Comparison of ENCODE assay signal across 18 cellular contexts in the genomic region with DNA sequence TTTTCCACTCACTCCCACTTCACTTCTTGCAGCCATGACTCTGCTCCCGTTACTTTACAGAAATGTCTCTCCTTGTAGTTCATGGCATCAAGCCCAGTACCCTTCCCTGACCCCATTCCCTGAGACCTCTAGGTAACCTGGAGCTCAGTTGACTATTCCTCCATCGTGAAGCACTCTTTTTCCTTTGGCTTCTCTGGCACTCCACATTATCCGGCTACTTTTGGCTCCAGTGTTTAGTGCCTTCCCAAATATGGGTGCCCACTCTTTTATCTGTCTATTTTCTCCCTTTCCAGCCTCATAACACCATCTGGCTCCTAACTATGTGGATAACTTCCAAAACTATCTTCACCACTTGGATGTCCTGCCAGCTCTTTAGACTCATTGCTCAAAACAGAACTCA.
"Had no signal": no experiment of that assay in that cellular context is flagged by ENCODE, and none has a peak within 500 bp of the region (broad histone marks: within the 10 kb centered on the region; RNA-seq: fewer than 3 reads in every experiment).

No MANE protein-coding gene starts in this region.

- H3K4me1 ChIP-seq: upper lobe of left lung had no signal

- H3K4me3 ChIP-seq: coronary artery, skin epidermis, suprapubic skin, upper lobe of left lung had no signal

- ATAC-seq: activated CD4-positive, alpha-beta T cell treated with anti-CD3 and anti-CD28 coated beads for 36 hours; activated CD8-positive, alpha-beta memory T cell treated with anti-CD3 and anti-CD28 coated beads, Interleukin-2, amount 10 ng/mL, durations not matched to agents 7 days and 5 days; left lobe of liver; WTC11 had no signal

- H3K27ac ChIP-seq: skin epidermis, upper lobe of left lung had no signal

- H3K27me3 ChIP-seq: suprapubic skin, upper lobe of left lung had no signal

- DNase-seq: activated CD4-positive, alpha-beta memory T cell treated with anti-CD3 and anti-CD28 coated beads for 36 hours; activated CD4-positive, alpha-beta T cell treated with anti-CD3 and anti-CD28 coated beads for 36 hours; activated CD8-positive, alpha-beta memory T cell treated with anti-CD3 and anti-CD28 coated beads, Interleukin-2, amount 10 ng/mL, durations not matched to agents 7 days and 5 days; activated naive CD4-positive, alpha-beta T cell; activated naive CD8-positive, alpha-beta T cell treated with anti-CD3 and anti-CD28 coated beads, Interleukin-2, amount 10 ng/mL, durations not matched to agents 7 days and 5 days; amygdala; central memory CD4-positive, alpha-beta T cell; erythroblast; mammary epithelial cell; midbrain; nephron progenitor cell; nucleus accumbens; upper lobe of left lung had no signal

- H3K36me3 ChIP-seq: suprapubic skin, upper lobe of left lung had no signal

- H3K9me3 ChIP-seq: suprapubic skin, upper lobe of left lung had no signal
